In the genomic region with DNA sequence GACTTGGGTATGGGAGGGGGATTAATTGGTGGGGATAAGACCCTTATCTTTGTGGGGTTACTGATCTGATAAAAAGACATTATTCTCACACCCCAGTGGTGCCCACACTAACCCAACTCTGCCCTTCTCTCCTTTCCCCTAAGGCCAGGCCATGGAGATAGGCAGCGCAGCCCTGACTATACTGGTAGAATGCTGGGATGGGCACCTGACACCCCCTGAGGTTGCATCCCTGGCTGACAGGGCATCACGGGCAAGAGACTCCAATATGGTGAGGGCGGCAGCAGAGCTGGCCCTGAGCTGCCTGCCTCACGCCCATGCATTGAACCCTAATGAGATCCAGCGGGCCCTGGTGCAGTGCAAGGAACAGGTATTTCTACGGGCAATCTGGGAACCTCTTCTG, we compare ENCODE assay signal across 10 cellular contexts.
"Had no signal": no experiment of that assay in that cellular context is flagged by ENCODE, and none has a peak within 500 bp of the region (broad histone marks: within the 10 kb centered on the region; RNA-seq: fewer than 3 reads in every experiment).

No MANE protein-coding gene starts in this region.

- ATAC-seq: activated CD8-positive, alpha-beta T cell treated with anti-CD3 and anti-CD28 coated beads for 36 hours had no signal

- H3K27ac ChIP-seq: esophagus muscularis mucosa, right lobe of liver, SJSA1, tibial artery had no signal

- H3K9me3 Mint-ChIP-seq: activated CD8-positive, alpha-beta T cell treated with anti-CD3 and anti-CD28 coated beads for 36 hours; activated T-helper 1 cell treated with anti-CD3 and anti-CD28 coated beads, Interleukin-12 subunit alpha, Interleukin-12 subunit beta, Interleukin-2, Interleukin-4 antibody, amounts not matched to agents 30 ng/mL and 10 ng/mL and 1 ng/mL, durations not matched to agents 14 hours and 24 hours and 36 hours; immature natural killer cell had no signal

- H3K27me3 ChIP-seq: esophagus muscularis mucosa, right lobe of liver, SJSA1, tibial artery had no signal

- H3K4me3 ChIP-seq: esophagus muscularis mucosa, right lobe of liver, SJSA1, tibial artery had no signal

- H3K9me3 ChIP-seq: esophagus muscularis mucosa, right lobe of liver, SJSA1, tibial artery had no signal

- H3K4me1 Mint-ChIP-seq: immature natural killer cell had no signal

- H3K4me1 ChIP-seq: esophagus muscularis mucosa, right lobe of liver, SJSA1, tibial artery had no signal

- H3K27ac Mint-ChIP-seq: activated CD8-positive, alpha-beta T cell treated with anti-CD3 and anti-CD28 coated beads for 36 hours; activated T-helper 1 cell treated with anti-CD3 and anti-CD28 coated beads, Interleukin-12 subunit alpha, Interleukin-12 subunit beta, Interleukin-2, Interleukin-4 antibody, amounts not matched to agents 30 ng/mL and 10 ng/mL and 1 ng/mL, durations not matched to agents 14 hours and 24 hours and 36 hours had no signal

- DNase-seq: activated CD8-positive, alpha-beta T cell treated with anti-CD3 and anti-CD28 coated beads for 36 hours; activated naive CD4-positive, alpha-beta T cell; immature natural killer cell; stimulated activated CD4-positive, alpha-beta T cell treated with anti-CD3 and anti-CD28 coated beads, Interleukin-1b, Interleukin-23, amount 100 ng/mL, for 48 hours; SW 1271; tibial artery had no signal

- H3K4me3 Mint-ChIP-seq: activated CD8-positive, alpha-beta T cell treated with anti-CD3 and anti-CD28 coated beads for 36 hours; activated T-helper 1 cell treated with anti-CD3 and anti-CD28 coated beads, Interleukin-12 subunit alpha, Interleukin-12 subunit beta, Interleukin-2, Interleukin-4 antibody, amounts not matched to agents 30 ng/mL and 10 ng/mL and 1 ng/mL, durations not matched to agents 14 hours and 24 hours and 36 hours; immature natural killer cell had no signal

- H3K27me3 Mint-ChIP-seq: activated CD8-positive, alpha-beta T cell treated with anti-CD3 and anti-CD28 coated beads for 36 hours had no signal
